Comparison of ENCODE assay signal across 1 cellular context in genomic region chr1:15418811-15419515, GRCh38.
TF ChIP-seq lines count a peak whose summit lies in the region.

No MANE protein-coding gene starts in this region.

TF ChIP-seq in IMR-90, 13 proteins besides CTCF, POLR2A, EP300 and RAD21:
- TF ChIP-seq RCOR1 (IDR thresholded peaks at IDR 0.05; ENCODE audit: insufficient replicate concordance, low read length) (no peak), CEBPB (IDR thresholded peaks at IDR 0.05; ENCODE audit: low read depth, low read length) (no peak), CHD1 (IDR thresholded peaks at IDR 0.05; ENCODE audit: low read depth, low read length) (no peak), FOS (IDR thresholded peaks at IDR 0.05; ENCODE audit: low read depth, low read length) (no peak), MAZ (IDR thresholded peaks at IDR 0.05; ENCODE audit: borderline replicate concordance, low read depth, low read length) (no peak), SMC3 (IDR thresholded peaks at IDR 0.05; ENCODE audit: low read depth, low read length) (no peak), USF2 (IDR thresholded peaks at IDR 0.05; ENCODE audit: low read depth, low read length) (no peak), MXI1 (IDR thresholded peaks at IDR 0.05; ENCODE audit: borderline replicate concordance, low read depth, low read length) (no peak), BHLHE40 (IDR thresholded peaks at IDR 0.05; ENCODE audit: low read depth, low read length) (no peak), NFE2L2 (IDR thresholded peaks at IDR 0.05; ENCODE audit: low read depth, low read length) (no peak), RFX5 (IDR thresholded peaks at IDR 0.05; ENCODE audit: low read depth, low read length) (no peak), MAFK (IDR thresholded peaks at IDR 0.05; ENCODE audit: low read depth, low read length) (no peak)
- TF ChIP-seq, protein P1, sequence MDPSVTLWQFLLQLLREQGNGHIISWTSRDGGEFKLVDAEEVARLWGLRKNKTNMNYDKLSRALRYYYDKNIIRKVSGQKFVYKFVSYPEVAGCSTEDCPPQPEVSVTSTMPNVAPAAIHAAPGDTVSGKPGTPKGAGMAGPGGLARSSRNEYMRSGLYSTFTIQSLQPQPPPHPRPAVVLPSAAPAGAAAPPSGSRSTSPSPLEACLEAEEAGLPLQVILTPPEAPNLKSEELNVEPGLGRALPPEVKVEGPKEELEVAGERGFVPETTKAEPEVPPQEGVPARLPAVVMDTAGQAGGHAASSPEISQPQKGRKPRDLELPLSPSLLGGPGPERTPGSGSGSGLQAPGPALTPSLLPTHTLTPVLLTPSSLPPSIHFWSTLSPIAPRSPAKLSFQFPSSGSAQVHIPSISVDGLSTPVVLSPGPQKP (IDR thresholded peaks at IDR 0.05; ENCODE audit: borderline replicate concordance, low read depth, low read length) = no peak
TF ChIP-seq in IMR-90: peak in this region for 0.
